9 cellular contexts compared by ENCODE assay signal in genomic region chr2:101622633-101623521, GRCh38.
DNase-seq lines count a peak whose midpoint lies in the region; ATAC-seq and TF ChIP-seq lines count a peak whose summit lies in the region.
"Had no signal": no experiment of that assay in that cellular context is flagged by ENCODE, and none has a peak within 500 bp of the region (broad histone marks: within the 10 kb centered on the region; RNA-seq: fewer than 3 reads in every experiment).

No MANE protein-coding gene starts in this region.

- 68 to 74% (median 72%) methylated on average over 10 to 12 of the region's 12 CpGs for WGBS in stomach, 5 donors

- H3K27ac ChIP-seq in gastrocnemius medialis (no peak overlapping the region), stomach (no peak overlapping the region)

- peak overlapping the region; percentile 51 for H3K27ac Mint-ChIP-seq in activated CD8-positive, alpha-beta memory T cell treated with anti-CD3 and anti-CD28 coated beads, Interleukin-2, amount 10 ng/mL, durations not matched to agents 7 days and 5 days

- no peak for TF ChIP-seq EP300 in stomach (IDR thresholded peaks at IDR 0.05)

- ATAC-seq in activated CD8-positive, alpha-beta memory T cell treated with anti-CD3 and anti-CD28 coated beads, Interleukin-2, amount 10 ng/mL, durations not matched to agents 7 days and 5 days: peak; percentile 51
- ATAC-seq in HG02884 (IDR thresholded peaks at IDR 0.05; ENCODE audit: unreplicated experiment): peak; percentile 89
- ATAC-seq in gastrocnemius medialis: no peak

- TF ChIP-seq CTCF in gastrocnemius medialis (IDR thresholded peaks at IDR 0.05 in 4 of 5, conservative IDR thresholded peaks at IDR 0.05 in 1 of 5): no peak
- TF ChIP-seq CTCF in stomach (IDR thresholded peaks at IDR 0.05): no peak

- no peaks in the 10 kb centered on the region for H3K4me1 ChIP-seq in gastrocnemius medialis
- H3K4me1 ChIP-seq in stomach: peaks cover 0 to 24% (median 13%) of the 10 kb centered on the region in 4 donors

- intact Hi-C loops in gastrocnemius medialis (cut with DNase I; ENCODE audit: low total_unique reads): no loop called here
- intact Hi-C loops in stomach (cut with DNase I; ENCODE audit: low total_unique reads): no loop called here

- H3K27me3 ChIP-seq in gastrocnemius medialis (no peaks in the 10 kb centered on the region), stomach (no peaks in the 10 kb centered on the region)

- no peak overlapping the region for H3K4me3 Mint-ChIP-seq in activated CD8-positive, alpha-beta memory T cell treated with anti-CD3 and anti-CD28 coated beads, Interleukin-2, amount 10 ng/mL, durations not matched to agents 7 days and 5 days

- H3K27me3 Mint-ChIP-seq in activated CD8-positive, alpha-beta memory T cell treated with anti-CD3 and anti-CD28 coated beads, Interleukin-2, amount 10 ng/mL, durations not matched to agents 7 days and 5 days: no peaks in the 10 kb centered on the region

- no peaks in the 10 kb centered on the region for H3K36me3 Mint-ChIP-seq in activated CD8-positive, alpha-beta memory T cell treated with anti-CD3 and anti-CD28 coated beads, Interleukin-2, amount 10 ng/mL, durations not matched to agents 7 days and 5 days

- CTCF ChIA-PET in activated CD8-positive, alpha-beta memory T cell treated with anti-CD3 and anti-CD28 coated beads, Interleukin-2, amount 10 ng/mL, durations not matched to agents 7 days and 5 days (lab: Charles Lee): no interaction called here

- no peak for TF ChIP-seq POLR2A in gastrocnemius medialis (IDR thresholded peaks at IDR 0.05)
- no peak for TF ChIP-seq POLR2A in stomach (IDR thresholded peaks at IDR 0.05)

- H3K9me3 Mint-ChIP-seq in activated CD8-positive, alpha-beta memory T cell treated with anti-CD3 and anti-CD28 coated beads, Interleukin-2, amount 10 ng/mL, durations not matched to agents 7 days and 5 days (ENCODE audit: low read depth): no peaks in the 10 kb centered on the region

- in situ Hi-C loops in gastrocnemius medialis (cut with MboI; ENCODE audit: low sequenced_read_pairs in 4 of 4): no loop called here

- H3K4me1 Mint-ChIP-seq in activated CD8-positive, alpha-beta memory T cell treated with anti-CD3 and anti-CD28 coated beads, Interleukin-2, amount 10 ng/mL, durations not matched to agents 7 days and 5 days: peaks cover 14% of the 10 kb centered on the region

- no peak overlapping the region for H3K4me3 ChIP-seq in gastrocnemius medialis
- no peak overlapping the region for H3K4me3 ChIP-seq in stomach

- H3K9me3 ChIP-seq in gastrocnemius medialis (no peaks in the 10 kb centered on the region), stomach (no peaks in the 10 kb centered on the region)

- DNase-seq in activated CD8-positive, alpha-beta memory T cell treated with anti-CD3 and anti-CD28 coated beads, Interleukin-2, amount 10 ng/mL, durations not matched to agents 7 days and 5 days: no peak
- DNase-seq in activated CD8-positive, alpha-beta memory T cell treated with anti-CD3 and anti-CD28 coated beads, Interleukin-2, amount 50 U/mL, for 48 hours: no peak
- DNase-seq in SKM-1 (lab: John Stamatoyannopoulos, UW; ENCODE audit: unreplicated experiment): peak; percentile 73
- DNase-seq in stimulated activated CD8-positive, alpha-beta memory T cell treated with anti-CD3 and anti-CD28 coated beads, Interleukin-4, amount 100 ng/mL, for 48 hours: peak; percentile 29
- no peak for DNase-seq in gastrocnemius medialis
- DNase-seq in stomach: no peak
- no peak for DNase-seq in NCI-H446 treated with DMSO at 0.1 percent for 48 hours (lab: John Stamatoyannopoulos, UW)
- DNase-seq: NCI-H2081 had no signal

- no peaks in the 10 kb centered on the region for H3K36me3 ChIP-seq in gastrocnemius medialis
- no peaks in the 10 kb centered on the region for H3K36me3 ChIP-seq in stomach

Comparison
In these comparisons a context has a peak if more than half of its experiments do, and no peak if none do; other contexts are left out.
1. ATAC-seq: peak in activated CD8-positive, alpha-beta memory T cell treated with anti-CD3 and anti-CD28 coated beads, Interleukin-2, amount 10 ng/mL, durations not matched to agents 7 days and 5 days (single experiment) and HG02884 (single experiment); none in gastrocnemius medialis (0 of 2).
2. DNase-seq: peak in SKM-1 (single experiment) and stimulated activated CD8-positive, alpha-beta memory T cell treated with anti-CD3 and anti-CD28 coated beads, Interleukin-4, amount 100 ng/mL, for 48 hours (single experiment); none in activated CD8-positive, alpha-beta memory T cell treated with anti-CD3 and anti-CD28 coated beads, Interleukin-2, amount 10 ng/mL, durations not matched to agents 7 days and 5 days (single experiment), activated CD8-positive, alpha-beta memory T cell treated with anti-CD3 and anti-CD28 coated beads, Interleukin-2, amount 50 U/mL, for 48 hours (single experiment), gastrocnemius medialis (0 of 2), stomach (single experiment) and NCI-H446 treated with DMSO at 0.1 percent for 48 hours (single experiment).